1 cellular context compared by ENCODE assay signal in the genomic region with DNA sequence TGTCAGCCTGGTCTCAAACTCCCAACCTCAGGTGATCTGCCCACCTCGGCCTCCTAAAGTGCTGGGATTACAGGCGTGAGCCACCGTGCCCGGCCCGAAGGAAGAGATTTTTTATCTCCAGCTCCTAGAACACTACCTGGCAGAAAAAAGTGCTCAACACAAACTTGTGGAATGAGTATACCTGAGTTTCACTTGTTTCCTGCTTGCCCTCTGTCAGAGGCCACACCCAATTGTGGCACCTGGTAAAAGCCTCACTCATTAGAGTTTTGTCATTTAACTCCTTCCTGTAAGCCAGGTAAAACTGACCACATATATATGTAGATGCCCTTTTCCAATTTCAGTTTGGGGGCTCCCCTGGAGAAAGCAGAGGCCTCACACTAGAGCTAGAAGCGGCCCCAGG.
TF ChIP-seq lines count a peak whose summit lies in the region.

No MANE protein-coding gene starts in this region.

TF ChIP-seq in HCT116, 20 proteins besides CTCF, POLR2A, EP300 and RAD21:
- TF ChIP-seq CBX3 (IDR thresholded peaks at IDR 0.05; ENCODE audit: low read depth) = peak; percentile 47; the same call in 1 of the 2 replicates
- no peak for TF ChIP-seq EGR1 (IDR thresholded peaks at IDR 0.05; ENCODE audit: low read depth)
- peak; percentile 50; the same call in 1 of the 2 replicates for TF ChIP-seq SP1 (IDR thresholded peaks at IDR 0.05; ENCODE audit: low read depth)
- TF ChIP-seq ZNF274 (IDR thresholded peaks at IDR 0.05; ENCODE audit: low read depth, low read length) = no peak
- 0 out of 2 replicates have a peak, but pooled peaks have one; percentile 9 for TF ChIP-seq JUND (IDR thresholded peaks at IDR 0.05)
- TF ChIP-seq, protein P1, sequence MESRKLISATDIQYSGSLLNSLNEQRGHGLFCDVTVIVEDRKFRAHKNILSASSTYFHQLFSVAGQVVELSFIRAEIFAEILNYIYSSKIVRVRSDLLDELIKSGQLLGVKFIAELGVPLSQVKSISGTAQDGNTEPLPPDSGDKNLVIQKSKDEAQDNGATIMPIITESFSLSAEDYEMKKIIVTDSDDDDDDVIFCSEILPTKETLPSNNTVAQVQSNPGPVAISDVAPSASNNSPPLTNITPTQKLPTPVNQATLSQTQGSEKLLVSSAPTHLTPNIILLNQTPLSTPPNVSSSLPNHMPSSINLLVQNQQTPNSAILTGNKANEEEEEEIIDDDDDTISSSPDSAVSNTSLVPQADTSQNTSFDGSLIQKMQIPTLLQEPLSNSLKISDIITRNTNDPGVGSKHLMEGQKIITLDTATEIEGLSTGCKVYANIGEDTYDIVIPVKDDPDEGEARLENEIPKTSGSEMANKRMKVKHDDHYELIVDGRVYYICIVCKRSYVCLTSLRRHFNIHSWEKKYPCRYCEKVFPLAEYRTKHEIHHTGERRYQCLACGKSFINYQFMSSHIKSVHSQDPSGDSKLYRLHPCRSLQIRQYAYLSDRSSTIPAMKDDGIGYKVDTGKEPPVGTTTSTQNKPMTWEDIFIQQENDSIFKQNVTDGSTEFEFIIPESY (IDR thresholded peaks at IDR 0.05; ENCODE audit: extremely low read depth, insufficient replicate concordance, low read length) = no peak
- no peak for TF ChIP-seq FOSL1 (IDR thresholded peaks at IDR 0.05; ENCODE audit: low read depth)
- TF ChIP-seq, protein P2, sequence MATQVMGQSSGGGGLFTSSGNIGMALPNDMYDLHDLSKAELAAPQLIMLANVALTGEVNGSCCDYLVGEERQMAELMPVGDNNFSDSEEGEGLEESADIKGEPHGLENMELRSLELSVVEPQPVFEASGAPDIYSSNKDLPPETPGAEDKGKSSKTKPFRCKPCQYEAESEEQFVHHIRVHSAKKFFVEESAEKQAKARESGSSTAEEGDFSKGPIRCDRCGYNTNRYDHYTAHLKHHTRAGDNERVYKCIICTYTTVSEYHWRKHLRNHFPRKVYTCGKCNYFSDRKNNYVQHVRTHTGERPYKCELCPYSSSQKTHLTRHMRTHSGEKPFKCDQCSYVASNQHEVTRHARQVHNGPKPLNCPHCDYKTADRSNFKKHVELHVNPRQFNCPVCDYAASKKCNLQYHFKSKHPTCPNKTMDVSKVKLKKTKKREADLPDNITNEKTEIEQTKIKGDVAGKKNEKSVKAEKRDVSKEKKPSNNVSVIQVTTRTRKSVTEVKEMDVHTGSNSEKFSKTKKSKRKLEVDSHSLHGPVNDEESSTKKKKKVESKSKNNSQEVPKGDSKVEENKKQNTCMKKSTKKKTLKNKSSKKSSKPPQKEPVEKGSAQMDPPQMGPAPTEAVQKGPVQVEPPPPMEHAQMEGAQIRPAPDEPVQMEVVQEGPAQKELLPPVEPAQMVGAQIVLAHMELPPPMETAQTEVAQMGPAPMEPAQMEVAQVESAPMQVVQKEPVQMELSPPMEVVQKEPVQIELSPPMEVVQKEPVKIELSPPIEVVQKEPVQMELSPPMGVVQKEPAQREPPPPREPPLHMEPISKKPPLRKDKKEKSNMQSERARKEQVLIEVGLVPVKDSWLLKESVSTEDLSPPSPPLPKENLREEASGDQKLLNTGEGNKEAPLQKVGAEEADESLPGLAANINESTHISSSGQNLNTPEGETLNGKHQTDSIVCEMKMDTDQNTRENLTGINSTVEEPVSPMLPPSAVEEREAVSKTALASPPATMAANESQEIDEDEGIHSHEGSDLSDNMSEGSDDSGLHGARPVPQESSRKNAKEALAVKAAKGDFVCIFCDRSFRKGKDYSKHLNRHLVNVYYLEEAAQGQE (IDR thresholded peaks at IDR 0.05; ENCODE audit: low read depth) = no peak
- TF ChIP-seq YY1 (IDR thresholded peaks at IDR 0.05; ENCODE audit: extremely low read depth, insufficient replicate concordance, low read depth, low read length) = no peak
- TF ChIP-seq ELF1 (IDR thresholded peaks at IDR 0.05; ENCODE audit: borderline replicate concordance, low read depth) = no peak
- TF ChIP-seq TCF7L2 (IDR thresholded peaks at IDR 0.05; ENCODE audit: borderline replicate concordance, extremely low read depth, insufficient read depth, insufficient read length) = no peak
- TF ChIP-seq POLR2AphosphoS5 (IDR thresholded peaks at IDR 0.05; ENCODE audit: low read depth, low read length) = no peak
- TF ChIP-seq CEBPB (IDR thresholded peaks at IDR 0.05; ENCODE audit: low read depth) = no peak
- no peak for TF ChIP-seq ZFX (IDR thresholded peaks at IDR 0.05)
- TF ChIP-seq SRF (IDR thresholded peaks at IDR 0.05; ENCODE audit: low read depth) = no peak
- TF ChIP-seq, protein P3, sequence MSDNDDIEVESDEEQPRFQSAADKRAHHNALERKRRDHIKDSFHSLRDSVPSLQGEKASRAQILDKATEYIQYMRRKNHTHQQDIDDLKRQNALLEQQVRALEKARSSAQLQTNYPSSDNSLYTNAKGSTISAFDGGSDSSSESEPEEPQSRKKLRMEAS (IDR thresholded peaks at IDR 0.05) = no peak
- TF ChIP-seq, protein P4, sequence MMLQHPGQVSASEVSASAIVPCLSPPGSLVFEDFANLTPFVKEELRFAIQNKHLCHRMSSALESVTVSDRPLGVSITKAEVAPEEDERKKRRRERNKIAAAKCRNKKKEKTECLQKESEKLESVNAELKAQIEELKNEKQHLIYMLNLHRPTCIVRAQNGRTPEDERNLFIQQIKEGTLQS (IDR thresholded peaks at IDR 0.05) = no peak
- no peak for TF ChIP-seq EZH2 (IDR thresholded peaks at IDR 0.05)
- TF ChIP-seq SIN3A (IDR thresholded peaks at IDR 0.05; ENCODE audit: low read depth) = no peak
